ENCODE assay signal across 10 cellular contexts in the genomic region with DNA sequence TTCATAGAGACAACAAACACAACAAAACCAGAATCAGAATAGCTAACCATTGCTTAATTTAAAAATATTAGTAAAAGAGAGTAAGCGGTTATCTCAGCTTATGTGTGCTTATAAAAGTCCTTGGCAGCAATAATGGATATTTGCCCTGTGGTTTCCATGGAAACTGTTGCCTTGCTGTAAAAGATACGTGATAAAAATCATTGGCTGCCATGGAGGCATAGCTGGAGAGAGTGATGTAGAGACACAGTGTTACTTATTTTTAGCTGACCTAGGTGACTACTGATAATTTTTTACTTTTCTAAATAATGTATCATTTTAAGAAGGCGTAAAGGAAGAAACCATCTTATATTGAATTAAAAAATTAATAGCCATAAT.
DNase-seq lines count a peak whose midpoint lies in the region; ATAC-seq and TF ChIP-seq lines count a peak whose summit lies in the region.
"Had no signal": no experiment of that assay in that cellular context is flagged by ENCODE, and none has a peak within 500 bp of the region (broad histone marks: within the 10 kb centered on the region; RNA-seq: fewer than 3 reads in every experiment).

No MANE protein-coding gene starts in this region.

- H3K27me3 Mint-ChIP-seq in nephron (ENCODE audit: low read depth) (no peaks in the 10 kb centered on the region), endothelial cell (ENCODE audit: unreplicated experiment) (no peaks in the 10 kb centered on the region)
- H3K27me3 Mint-ChIP-seq in naive thymus-derived CD8-positive, alpha-beta T cell: no peaks in the 10 kb centered on the region
- H3K27me3 Mint-ChIP-seq: activated B cell treated with CpG ODN at 0.5 μM for 24 hours had no signal

- WGBS in body of pancreas, 2 donors: 10 to 17% methylated on average over 3 of the region's 3 CpGs

- DNase-seq in CMK (ENCODE audit: low read depth) (peak; percentile 22), NCI-H146 (lab: John Stamatoyannopoulos, UW) (peak; percentile 94), body of pancreas (peak; percentile 44 to 86 (median 58)), endothelial cell (ENCODE audit: low spot score) (no peak)
- no peak for DNase-seq in naive thymus-derived CD8-positive, alpha-beta T cell
- DNase-seq: activated B cell treated with CpG ODN at 0.5 μM for 24 hours had no signal

- TF ChIP-seq POLR2A in body of pancreas (IDR thresholded peaks at IDR 0.05): no peak

- H3K9me3 Mint-ChIP-seq in nephron (peaks cover 2% of the 10 kb centered on the region), endothelial cell (ENCODE audit: unreplicated experiment) (no peaks in the 10 kb centered on the region)
- H3K9me3 Mint-ChIP-seq in naive thymus-derived CD8-positive, alpha-beta T cell: no peaks in the 10 kb centered on the region

- H3K4me1 Mint-ChIP-seq in nephron (peaks cover 15% of the 10 kb centered on the region), endothelial cell (ENCODE audit: unreplicated experiment) (no peaks in the 10 kb centered on the region)
- H3K4me1 Mint-ChIP-seq in naive thymus-derived CD8-positive, alpha-beta T cell: peaks cover 0 to 13% (median 0%) of the 10 kb centered on the region in 4 donors

- no peak overlapping the region for H3K4me3 ChIP-seq in body of pancreas
- H3K4me3 ChIP-seq: lung had no signal

- ATAC-seq in body of pancreas (peak; percentile 95), GM21737 (IDR thresholded peaks at IDR 0.05; ENCODE audit: unreplicated experiment) (no peak), HG03457 (IDR thresholded peaks at IDR 0.05; ENCODE audit: unreplicated experiment) (no peak)
- ATAC-seq in naive thymus-derived CD8-positive, alpha-beta T cell: no peak

- peak overlapping the region in 1 of 4 donors; percentile 52 for H3K27ac ChIP-seq in body of pancreas

- TF ChIP-seq CTCF in body of pancreas (IDR thresholded peaks at IDR 0.05) (no peak), nephron (IDR thresholded peaks at IDR 0.05; ENCODE audit: unreplicated experiment in 3 of 3) (no peak), endothelial cell (IDR thresholded peaks at IDR 0.05; ENCODE audit: unreplicated experiment) (no peak)

- H3K4me1 ChIP-seq in body of pancreas: peaks cover 5% of the 10 kb centered on the region

- H3K36me3 ChIP-seq in body of pancreas (replicated peaks in 1 of 2; ENCODE audit: insufficient read depth in 1 of 2, low read depth in 2 of 2): no peaks in the 10 kb centered on the region

- H3K9me3 ChIP-seq in body of pancreas: no peaks in the 10 kb centered on the region

- no peaks in the 10 kb centered on the region for H3K27me3 ChIP-seq in body of pancreas

- intact Hi-C loops in body of pancreas (cut with DNase I): no loop called here

- peaks cover 4% of the 10 kb centered on the region for H3K36me3 Mint-ChIP-seq in nephron (ENCODE audit: low read depth)
- no peaks in the 10 kb centered on the region for H3K36me3 Mint-ChIP-seq in endothelial cell (ENCODE audit: low read depth, unreplicated experiment)
- H3K36me3 Mint-ChIP-seq in naive thymus-derived CD8-positive, alpha-beta T cell: peaks cover 0 to 7% (median 0%) of the 10 kb centered on the region in 3 donors

- H3K4me3 Mint-ChIP-seq in nephron (peak overlapping the region in 2 of 3 experiments; percentile 0 to 71), endothelial cell (ENCODE audit: unreplicated experiment) (no peak overlapping the region)
- H3K4me3 Mint-ChIP-seq in naive thymus-derived CD8-positive, alpha-beta T cell: no peak overlapping the region
- H3K4me3 Mint-ChIP-seq: activated B cell treated with CpG ODN at 0.5 μM for 24 hours had no signal

- POLR2A ChIA-PET in naive thymus-derived CD8-positive, alpha-beta T cell (lab: Charles Lee): no interaction called here

- H3K27ac Mint-ChIP-seq in nephron: peak overlapping the region; percentile 69 to 88 (median 76)
- H3K27ac Mint-ChIP-seq in endothelial cell (ENCODE audit: unreplicated experiment): no peak overlapping the region
- H3K27ac Mint-ChIP-seq in naive thymus-derived CD8-positive, alpha-beta T cell: peak overlapping the region in 3 of 10 donors; percentile 30 to 68 (median 34)
- H3K27ac Mint-ChIP-seq: activated B cell treated with CpG ODN at 0.5 μM for 24 hours had no signal

Comparison
In these comparisons a context has a peak if more than half of its experiments do, and no peak if none do; other contexts are left out.
1. DNase-seq: peak in CMK (single experiment), NCI-H146 (single experiment) and body of pancreas (4 of 4); none in endothelial cell (single experiment) and naive thymus-derived CD8-positive, alpha-beta T cell (0 of 10).
2. H3K4me3 Mint-ChIP-seq: peak in nephron (2 of 3); none in endothelial cell (single experiment) and naive thymus-derived CD8-positive, alpha-beta T cell (0 of 10).